In genomic region chr2:205712508-205712907, GRCh38 we compare ENCODE assay signal across 13 cellular contexts. TPM values are rescaled to one million over a fixed set of nuclear protein-coding genes. Genes with fewer than 3 reads are reported as not detected.
DNase-seq lines count a peak whose midpoint lies in the region; ATAC-seq and TF ChIP-seq lines count a peak whose summit lies in the region.
"Had no signal": no experiment of that assay in that cellular context is flagged by ENCODE, and none has a peak within 500 bp of the region (broad histone marks: within the 10 kb centered on the region; RNA-seq: fewer than 3 reads in every experiment).

No MANE protein-coding gene starts in this region.

- H3K36me3 ChIP-seq in ACC112 (ENCODE audit: insufficient read depth, low read length) (no peaks in the 10 kb centered on the region), muscle layer of duodenum (ENCODE audit: control insufficient read depth in 1 of 2, insufficient read depth in 2 of 2, low read length in 2 of 2) (peaks cover 0 to 4% of the 10 kb centered on the region in 2 donors)

- H3K9me3 Mint-ChIP-seq in H9: no peaks in the 10 kb centered on the region
- H3K9me3 Mint-ChIP-seq: CD8-positive, alpha-beta memory T cell had no signal

- H3K79me2 ChIP-seq in ACC112 (ENCODE audit: control insufficient read depth, insufficient read depth, low read length, unreplicated experiment) (no peaks in the 10 kb centered on the region), H9 (ENCODE audit: insufficient read depth, low read length) (no peaks in the 10 kb centered on the region)

- no peak overlapping the region for H3K23ac ChIP-seq in H9 (ENCODE audit: insufficient read length, low read depth, low read length)

- H2BK120ac ChIP-seq in H9 (ENCODE audit: low read depth, low read length, poor library complexity, severe bottlenecking): no peak overlapping the region

- no peak overlapping the region for H3K56ac ChIP-seq in H9 (ENCODE audit: insufficient read length, low read depth, low read length)

- H3K4me1 ChIP-seq in ACC112 (ENCODE audit: control insufficient read depth, insufficient read depth, low read length, unreplicated experiment): peaks cover 13% of the 10 kb centered on the region
- peaks cover 16 to 68% of the 10 kb centered on the region in 2 donors for H3K4me1 ChIP-seq in muscle layer of duodenum (ENCODE audit: control insufficient read depth in 1 of 2, insufficient read depth in 2 of 2, low read length in 2 of 2)
- H3K4me1 ChIP-seq in H9 (ENCODE audit: insufficient read depth, low read length): no peaks in the 10 kb centered on the region

- H3K9me3 ChIP-seq in muscle layer of duodenum (ENCODE audit: control insufficient read depth in 1 of 2, low read length in 2 of 2) (no peaks in the 10 kb centered on the region), H9 (ENCODE audit: control insufficient read depth, low read depth, low read length) (no peaks in the 10 kb centered on the region)

- H3K9ac ChIP-seq in H9 (ENCODE audit: extremely low read depth, insufficient read length, low read length): no peak overlapping the region

- TF ChIP-seq CTCF in choroid plexus epithelial cell (conservative IDR thresholded peaks at IDR 0.05; ENCODE audit: low read depth, low read length) (no peak), H9 (conservative IDR thresholded peaks at IDR 0.05) (no peak)

- H4K8ac ChIP-seq in H9 (replicated peaks; ENCODE audit: insufficient read length, low read depth, low read length): no peak overlapping the region

- H3K18ac ChIP-seq in H9 (ENCODE audit: insufficient read length, low read depth, low read length): no peak overlapping the region

- H2BK20ac ChIP-seq in H9 (ENCODE audit: low read depth, low read length, poor library complexity, severe bottlenecking): no peak overlapping the region

- no peaks in the 10 kb centered on the region for H4K20me1 ChIP-seq in H9 (ENCODE audit: control insufficient read depth, insufficient read depth, insufficient read length)

- H2AFZ ChIP-seq in ACC112 (ENCODE audit: low read length, unreplicated experiment) (no peak overlapping the region), H9 (ENCODE audit: low read length) (no peak overlapping the region)

- H4K5ac ChIP-seq in H9 (ENCODE audit: insufficient read length, low read depth, low read length): no peak overlapping the region

- no peak overlapping the region for H3K4ac ChIP-seq in H9 (ENCODE audit: low read depth, low read length)

- H3K14ac ChIP-seq in H9 (ENCODE audit: insufficient read depth, low read length): no peak overlapping the region

- no peak overlapping the region for H3K4me3 Mint-ChIP-seq in H9
- H3K4me3 Mint-ChIP-seq: activated naive CD8-positive, alpha-beta T cell; CD8-positive, alpha-beta memory T cell had no signal

- peaks cover 43 to 58% of the 10 kb centered on the region in 2 experiments for H3K4me1 Mint-ChIP-seq in H9
- H3K4me1 Mint-ChIP-seq: CD8-positive, alpha-beta memory T cell had no signal

- H3K4me3 ChIP-seq in ACC112 (ENCODE audit: low read depth, low read length) (no peak overlapping the region), choroid plexus epithelial cell (ENCODE audit: low read depth, low read length) (no peak overlapping the region), muscle layer of duodenum (ENCODE audit: low read depth in 1 of 2, low read length in 2 of 2) (no peak overlapping the region)

- no peak overlapping the region for H3K4me2 ChIP-seq in H9 (ENCODE audit: insufficient read depth, insufficient read length, low read length)

- H3K27ac ChIP-seq in ACC112 (ENCODE audit: low read depth, low read length) (peak overlapping the region; percentile 27; the same call in 1 of the 2 replicates), muscle layer of duodenum (ENCODE audit: low read length) (peak overlapping the region; percentile 89), H9 (ENCODE audit: insufficient read length, low read depth, low read length) (no peak overlapping the region)
- H3K27ac ChIP-seq: epithelial cell of prostate, VCaP had no signal

- no peak overlapping the region for H4K91ac ChIP-seq in H9 (ENCODE audit: insufficient read length, low read depth, low read length)

- H3K79me1 ChIP-seq in H9 (ENCODE audit: insufficient read depth, low read depth, low read length, poor library complexity, severe bottlenecking): no peaks in the 10 kb centered on the region

- WGBS in H9 (ENCODE audit: extremely low coverage, insufficient read length, low lambda C conversion rate): no CpG with 5 or more reads among the region's 1 CpG

- no peak overlapping the region for H3K27ac Mint-ChIP-seq in H9
- H3K27ac Mint-ChIP-seq: activated naive CD8-positive, alpha-beta T cell; CD8-positive, alpha-beta memory T cell had no signal

- H2BK5ac ChIP-seq in H9 (ENCODE audit: insufficient read length, low read length): no peak overlapping the region

- no peak overlapping the region for H2BK15ac ChIP-seq in H9 (ENCODE audit: low read depth, low read length)

- no peaks in the 10 kb centered on the region for H3K23me2 ChIP-seq in H9 (ENCODE audit: insufficient read length, low read depth, low read length, poor library complexity, severe bottlenecking)

- H3T11ph ChIP-seq in H9 (ENCODE audit: low read length): no peak overlapping the region

- DNase-seq in choroid plexus epithelial cell (ENCODE audit: low read depth): peak; percentile 63
- no peak for DNase-seq in NCI-H1092 treated with DMSO at 0.1 percent for 48 hours (lab: John Stamatoyannopoulos, UW)
- DNase-seq in NCI-H2107 (lab: John Stamatoyannopoulos, UW): no peak
- no peak for DNase-seq in H9
- DNase-seq: CD8-positive, alpha-beta memory T cell; stimulated activated naive CD4-positive, alpha-beta T cell had no signal

- no peaks in the 10 kb centered on the region; the same call in 1 of the 2 replicates for H3K27me3 Mint-ChIP-seq in H9 (ENCODE audit: low read depth)
- H3K27me3 Mint-ChIP-seq: activated naive CD8-positive, alpha-beta T cell had no signal

- no peak overlapping the region for H2AK5ac ChIP-seq in H9 (ENCODE audit: insufficient read length, low read length)

- H3K27me3 ChIP-seq in ACC112 (ENCODE audit: insufficient read depth, low read length): no peaks in the 10 kb centered on the region
- no peaks in the 10 kb centered on the region for H3K27me3 ChIP-seq in muscle layer of duodenum (ENCODE audit: low read depth, low read length)
- H3K27me3 ChIP-seq in H9 (ENCODE audit: insufficient read depth, low read length): no peaks in the 10 kb centered on the region

- H2BK12ac ChIP-seq in H9 (ENCODE audit: insufficient read length, low read depth, low read length): no peak overlapping the region

- H3K36me3 Mint-ChIP-seq in H9 (ENCODE audit: insufficient read depth in 1 of 3, low read depth in 3 of 3): peaks cover 8 to 18% (median 17%) of the 10 kb centered on the region in 3 experiments; a peak in 6 of 7 replicates
- H3K36me3 Mint-ChIP-seq: activated naive CD8-positive, alpha-beta T cell; CD8-positive, alpha-beta memory T cell had no signal

- ATAC-seq in HG02759 (IDR thresholded peaks at IDR 0.05; ENCODE audit: unreplicated experiment) (peak; percentile 24), HG03432 (IDR thresholded peaks at IDR 0.05; ENCODE audit: unreplicated experiment) (no peak)

RNA-seq across cellular contexts. Expression of gene NRP2, which starts 30.2 kb away (rescaled TPM):
- 19.7 and 20.7 TPM in 2 replicates for total RNA-seq in H9 (2021)
